ENCODE assay signal across 1 cellular context in the genomic region with DNA sequence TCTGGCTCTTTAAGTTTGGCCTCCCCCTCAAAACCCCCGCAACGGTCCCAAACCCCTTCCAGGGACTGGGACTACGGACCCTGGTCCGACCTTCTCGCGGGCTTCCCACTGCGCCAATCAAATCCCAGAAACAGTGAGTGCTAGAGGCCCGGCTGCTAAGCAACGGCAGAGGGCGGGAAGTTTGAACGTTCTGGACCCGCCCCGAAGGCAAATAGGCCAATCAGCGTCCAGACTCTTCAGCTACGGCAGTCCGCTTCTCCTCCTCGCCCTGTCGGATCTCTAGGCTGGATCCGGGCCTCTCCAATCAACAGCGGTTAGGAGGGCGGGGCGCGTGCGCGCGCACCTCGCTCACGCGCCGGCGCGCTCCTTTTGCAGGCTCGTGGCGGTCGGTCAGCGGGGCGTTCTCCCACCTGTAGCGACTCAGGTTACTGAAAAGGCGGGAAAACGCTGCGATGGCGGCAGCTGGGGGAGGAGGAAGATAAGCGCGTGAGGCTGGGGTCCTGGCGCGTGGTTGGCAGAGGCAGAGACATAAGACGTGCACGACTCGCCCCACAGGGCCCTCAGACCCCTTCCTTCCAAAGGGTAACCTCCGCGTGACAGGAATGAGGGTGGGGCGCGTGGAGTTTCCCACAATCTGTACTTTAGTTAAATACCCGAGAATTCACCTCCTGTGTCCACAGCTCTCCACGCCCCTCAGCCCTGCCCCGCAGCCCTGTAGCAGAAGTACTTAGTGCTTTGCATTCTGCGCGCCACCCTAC.
TF ChIP-seq lines count a peak whose summit lies in the region.

Gene MSH5 (plus strand): TSS at position 367 of the 758 bp plus-strand sequence. CDS start 462 bp downstream, outside the sequence.

TF ChIP-seq in HepG2, 621 proteins besides CTCF, POLR2A, EP300 and RAD21 (continued from another document and continues in another):
- peak; percentile 97 for TF ChIP-seq PATZ1 (CRISPR knock-in tag; IDR thresholded peaks at IDR 0.05)
- no peak; the same call in 1 of the 2 replicates for TF ChIP-seq ZNF414 (CRISPR knock-in tag; IDR thresholded peaks at IDR 0.05)
- TF ChIP-seq ZNF850 (CRISPR knock-in tag; conservative IDR thresholded peaks at IDR 0.05) = peak; percentile 81; the same call in 1 of the 2 replicates
- TF ChIP-seq TFAP4 (IDR thresholded peaks at IDR 0.05; ENCODE audit: borderline replicate concordance, low read depth) = peak; percentile 69; the same call in 1 of the 2 replicates
- TF ChIP-seq HNF4A (CRISPR knock-in tag; IDR thresholded peaks at IDR 0.05) = peak; percentile 94
- TF ChIP-seq ESRRA (CRISPR knock-in tag; IDR thresholded peaks at IDR 0.05; ENCODE audit: low read depth) = peak; percentile 79
- TF ChIP-seq REXO4 (CRISPR knock-in tag; IDR thresholded peaks at IDR 0.05; ENCODE audit: borderline replicate concordance) = peak; percentile 47; the same call in 1 of the 2 replicates
- TF ChIP-seq ZBTB7B (CRISPR knock-in tag; IDR thresholded peaks at IDR 0.05) = peak; percentile 83
- no peak for TF ChIP-seq SOX6 (IDR thresholded peaks at IDR 0.05)
- peak; percentile 87 for TF ChIP-seq SOX6 (CRISPR knock-in tag; IDR thresholded peaks at IDR 0.05)
- TF ChIP-seq ZNF747 (CRISPR knock-in tag; IDR thresholded peaks at IDR 0.05; ENCODE audit: borderline replicate concordance) = peak; percentile 94
- TF ChIP-seq, protein P1, sequence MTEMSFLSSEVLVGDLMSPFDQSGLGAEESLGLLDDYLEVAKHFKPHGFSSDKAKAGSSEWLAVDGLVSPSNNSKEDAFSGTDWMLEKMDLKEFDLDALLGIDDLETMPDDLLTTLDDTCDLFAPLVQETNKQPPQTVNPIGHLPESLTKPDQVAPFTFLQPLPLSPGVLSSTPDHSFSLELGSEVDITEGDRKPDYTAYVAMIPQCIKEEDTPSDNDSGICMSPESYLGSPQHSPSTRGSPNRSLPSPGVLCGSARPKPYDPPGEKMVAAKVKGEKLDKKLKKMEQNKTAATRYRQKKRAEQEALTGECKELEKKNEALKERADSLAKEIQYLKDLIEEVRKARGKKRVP (CRISPR knock-in tag; IDR thresholded peaks at IDR 0.05) = peak; percentile 60 to 76; a peak in 3 of 4 replicates
- peak; percentile 100 for TF ChIP-seq BATF2 (CRISPR knock-in tag; IDR thresholded peaks at IDR 0.05)
- TF ChIP-seq, protein P2, sequence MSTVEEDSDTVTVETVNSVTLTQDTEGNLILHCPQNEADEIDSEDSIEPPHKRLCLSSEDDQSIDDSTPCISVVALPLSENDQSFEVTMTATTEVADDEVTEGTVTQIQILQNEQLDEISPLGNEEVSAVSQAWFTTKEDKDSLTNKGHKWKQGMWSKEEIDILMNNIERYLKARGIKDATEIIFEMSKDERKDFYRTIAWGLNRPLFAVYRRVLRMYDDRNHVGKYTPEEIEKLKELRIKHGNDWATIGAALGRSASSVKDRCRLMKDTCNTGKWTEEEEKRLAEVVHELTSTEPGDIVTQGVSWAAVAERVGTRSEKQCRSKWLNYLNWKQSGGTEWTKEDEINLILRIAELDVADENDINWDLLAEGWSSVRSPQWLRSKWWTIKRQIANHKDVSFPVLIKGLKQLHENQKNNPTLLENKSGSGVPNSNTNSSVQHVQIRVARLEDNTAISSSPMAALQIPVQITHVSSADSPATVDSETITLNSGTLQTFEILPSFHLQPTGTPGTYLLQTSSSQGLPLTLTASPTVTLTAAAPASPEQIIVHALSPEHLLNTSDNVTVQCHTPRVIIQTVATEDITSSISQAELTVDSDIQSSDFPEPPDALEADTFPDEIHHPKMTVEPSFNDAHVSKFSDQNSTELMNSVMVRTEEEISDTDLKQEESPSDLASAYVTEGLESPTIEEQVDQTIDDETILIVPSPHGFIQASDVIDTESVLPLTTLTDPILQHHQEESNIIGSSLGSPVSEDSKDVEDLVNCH (CRISPR knock-in tag; IDR thresholded peaks at IDR 0.05) = peak; percentile 95
- TF ChIP-seq, protein P3, sequence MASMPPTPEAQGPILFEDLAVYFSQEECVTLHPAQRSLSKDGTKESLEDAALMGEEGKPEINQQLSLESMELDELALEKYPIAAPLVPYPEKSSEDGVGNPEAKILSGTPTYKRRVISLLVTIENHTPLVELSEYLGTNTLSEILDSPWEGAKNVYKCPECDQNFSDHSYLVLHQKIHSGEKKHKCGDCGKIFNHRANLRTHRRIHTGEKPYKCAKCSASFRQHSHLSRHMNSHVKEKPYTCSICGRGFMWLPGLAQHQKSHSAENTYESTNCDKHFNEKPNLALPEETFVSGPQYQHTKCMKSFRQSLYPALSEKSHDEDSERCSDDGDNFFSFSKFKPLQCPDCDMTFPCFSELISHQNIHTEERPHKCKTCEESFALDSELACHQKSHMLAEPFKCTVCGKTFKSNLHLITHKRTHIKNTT (CRISPR knock-in tag; IDR thresholded peaks at IDR 0.05) = no peak
- TF ChIP-seq ZNF326 (CRISPR knock-in tag; IDR thresholded peaks at IDR 0.05; ENCODE audit: borderline replicate concordance) = no peak
- no peak for TF ChIP-seq MAFK (conservative IDR thresholded peaks at IDR 0.05 in 1 of 2, IDR thresholded peaks at IDR 0.05 in 1 of 2; ENCODE audit: low read length in 2 of 2)
- no peak for TF ChIP-seq MAX (IDR thresholded peaks at IDR 0.05)
- peak; percentile 94 for TF ChIP-seq ZNF546 (CRISPR knock-in tag; conservative IDR thresholded peaks at IDR 0.05)
- no peak; the same call in 1 of the 2 replicates for TF ChIP-seq KDM6A (CRISPR knock-in tag; IDR thresholded peaks at IDR 0.05; ENCODE audit: low read depth)
- peak; percentile 98 for TF ChIP-seq ZNF510 (CRISPR knock-in tag; IDR thresholded peaks at IDR 0.05; ENCODE audit: low read depth)
- TF ChIP-seq SALL1 (CRISPR knock-in tag; IDR thresholded peaks at IDR 0.05) = peak; percentile 97
- peak; percentile 89 for TF ChIP-seq TAF1 (CRISPR knock-in tag; IDR thresholded peaks at IDR 0.05)
- no peak for TF ChIP-seq MLLT10 (CRISPR knock-in tag; IDR thresholded peaks at IDR 0.05)
- TF ChIP-seq, protein P4, sequence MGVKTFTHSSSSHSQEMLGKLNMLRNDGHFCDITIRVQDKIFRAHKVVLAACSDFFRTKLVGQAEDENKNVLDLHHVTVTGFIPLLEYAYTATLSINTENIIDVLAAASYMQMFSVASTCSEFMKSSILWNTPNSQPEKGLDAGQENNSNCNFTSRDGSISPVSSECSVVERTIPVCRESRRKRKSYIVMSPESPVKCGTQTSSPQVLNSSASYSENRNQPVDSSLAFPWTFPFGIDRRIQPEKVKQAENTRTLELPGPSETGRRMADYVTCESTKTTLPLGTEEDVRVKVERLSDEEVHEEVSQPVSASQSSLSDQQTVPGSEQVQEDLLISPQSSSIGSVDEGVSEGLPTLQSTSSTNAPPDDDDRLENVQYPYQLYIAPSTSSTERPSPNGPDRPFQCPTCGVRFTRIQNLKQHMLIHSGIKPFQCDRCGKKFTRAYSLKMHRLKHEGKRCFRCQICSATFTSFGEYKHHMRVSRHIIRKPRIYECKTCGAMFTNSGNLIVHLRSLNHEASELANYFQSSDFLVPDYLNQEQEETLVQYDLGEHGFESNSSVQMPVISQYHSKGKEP (CRISPR knock-in tag; IDR thresholded peaks at IDR 0.05) = no peak
- TF ChIP-seq ZNF737 (CRISPR knock-in tag; IDR thresholded peaks at IDR 0.05; ENCODE audit: borderline replicate concordance) = no peak
- peak; percentile 91 for TF ChIP-seq ZSCAN25 (CRISPR knock-in tag; IDR thresholded peaks at IDR 0.05)
- TF ChIP-seq ZNF407 (CRISPR knock-in tag; IDR thresholded peaks at IDR 0.05; ENCODE audit: not compliant biosample characterization) = peak; percentile 95
- TF ChIP-seq KLF12 (CRISPR knock-in tag; IDR thresholded peaks at IDR 0.05; ENCODE audit: borderline replicate concordance) = peak; percentile 89
- peak; percentile 95 for TF ChIP-seq MYPOP (CRISPR knock-in tag; IDR thresholded peaks at IDR 0.05)
- TF ChIP-seq HHEX (CRISPR knock-in tag; IDR thresholded peaks at IDR 0.05) = no peak; the same call in 1 of the 2 replicates
- peak; percentile 85 for TF ChIP-seq YY1 (IDR thresholded peaks at IDR 0.05; ENCODE audit: insufficient read depth, insufficient replicate concordance, low read depth, low read length)
- no peak for TF ChIP-seq STAG1 (CRISPR knock-in tag; IDR thresholded peaks at IDR 0.05)
- TF ChIP-seq ZNF713 (CRISPR knock-in tag; IDR thresholded peaks at IDR 0.05) = no peak; the same call in 1 of the 2 replicates
